ENCODE assay signal across 31 cellular contexts in genomic region chr20:46850896-46851295, GRCh38. TPM values are rescaled to one million over a fixed set of nuclear protein-coding genes. Genes with fewer than 3 reads are reported as not detected.
"Had no signal": no experiment of that assay in that cellular context is flagged by ENCODE, and none has a peak within 500 bp of the region (broad histone marks: within the 10 kb centered on the region; RNA-seq: fewer than 3 reads in every experiment).

No MANE protein-coding gene starts in this region.

- H3K4me1 Mint-ChIP-seq: immature natural killer cell; memory B cell; naive thymus-derived CD4-positive, alpha-beta T cell; stimulated activated memory B cell treated with anti-CD40 and anti-IgM and Interleukin-4, amounts not matched to agents 10 μg/mL and 1 μg/mL and 100 μg/mL, for 72 hours; stimulated activated naive CD8-positive, alpha-beta T cell treated with anti-CD3 and anti-CD28 coated beads, Interleukin-15, amount 100 ng/mL, for 72 hours had no signal

- H3K4me2 ChIP-seq: smooth muscle cell had no signal

- H3K27ac Mint-ChIP-seq: immature natural killer cell; memory B cell; naive thymus-derived CD4-positive, alpha-beta T cell; natural killer cell treated with Interleukin-12 subunit alpha and Interleukin-12 subunit beta and Interleukin-15 and Interleukin-18, amount 100 ng/mL, for 72 hours; stimulated activated memory B cell treated with anti-CD40 and anti-IgM and Interleukin-4, amounts not matched to agents 10 μg/mL and 1 μg/mL and 100 μg/mL, for 72 hours; stimulated activated naive CD8-positive, alpha-beta T cell treated with anti-CD3 and anti-CD28 coated beads, Interleukin-15, amount 100 ng/mL, for 72 hours had no signal

- H3K36me3 Mint-ChIP-seq: immature natural killer cell; memory B cell; natural killer cell treated with Interleukin-12 subunit alpha and Interleukin-12 subunit beta and Interleukin-15 and Interleukin-18, amount 100 ng/mL, for 72 hours; stimulated activated memory B cell treated with anti-CD40 and anti-IgM and Interleukin-4, amounts not matched to agents 10 μg/mL and 1 μg/mL and 100 μg/mL, for 72 hours had no signal

- ATAC-seq: heart right ventricle; naive thymus-derived CD4-positive, alpha-beta T cell; natural killer cell treated with Interleukin-12 subunit alpha and Interleukin-12 subunit beta and Interleukin-15 and Interleukin-18, amount 100 ng/mL, for 72 hours; psoas muscle; stimulated activated memory B cell treated with anti-CD40 and anti-IgM and Interleukin-4, amounts not matched to agents 10 μg/mL and 1 μg/mL and 100 μg/mL, for 72 hours; stimulated activated naive CD8-positive, alpha-beta T cell treated with anti-CD3 and anti-CD28 coated beads, Interleukin-15, amount 100 ng/mL, for 72 hours had no signal

- H3K36me3 ChIP-seq: heart right ventricle, left ventricle myocardium inferior, neutrophil, tibial nerve, upper lobe of left lung, vagina had no signal

- H3K4me1 ChIP-seq: heart right ventricle, left ventricle myocardium inferior, parathyroid adenoma, psoas muscle, tibial nerve, upper lobe of left lung, vagina had no signal

- FAIRE-seq: islet of Langerhans, kidney had no signal

- H3K9ac ChIP-seq: parathyroid adenoma had no signal

- H3K9me3 Mint-ChIP-seq: immature natural killer cell; natural killer cell treated with Interleukin-12 subunit alpha and Interleukin-12 subunit beta and Interleukin-15 and Interleukin-18, amount 100 ng/mL, for 72 hours; neural crest cell; stimulated activated naive CD8-positive, alpha-beta T cell treated with anti-CD3 and anti-CD28 coated beads, Interleukin-15, amount 100 ng/mL, for 72 hours had no signal

- DNase-seq: heart right ventricle; hippocampal formation; immature natural killer cell; kidney; left ventricle myocardium inferior; midbrain; naive thymus-derived CD4-positive, alpha-beta T cell; occipital lobe; psoas muscle; stimulated activated CD4-positive, alpha-beta T cell treated with anti-CD3 and anti-CD28 coated beads, Interleukin-1b, Interleukin-23, amount 100 ng/mL, for 48 hours; stimulated activated CD4-positive, alpha-beta T cell treated with anti-CD3 and anti-CD28 coated beads, Interleukin-2, amount 100 ng/mL, for 48 hours; stimulated activated CD4-positive, alpha-beta T cell treated with anti-CD3 and anti-CD28 coated beads, Interleukin-4, amount 100 ng/mL, for 4 hours; stimulated activated CD8-positive, alpha-beta memory T cell treated with anti-CD3 and anti-CD28 coated beads, Interleukin-4, amount 100 ng/mL, for 48 hours; stimulated activated naive CD4-positive, alpha-beta T cell treated with Interleukin-2 at 50 U/mL for 16 hours; stimulated activated naive CD8-positive, alpha-beta T cell treated with anti-CD3 and anti-CD28 coated beads, Interleukin-15, amount 100 ng/mL, for 72 hours; substantia nigra; upper lobe of left lung had no signal

- H3K4me3 ChIP-seq: heart right ventricle, left ventricle myocardium inferior, mucosa of descending colon, psoas muscle, smooth muscle cell, tibial nerve, upper lobe of left lung, vagina had no signal

- H3K4me3 Mint-ChIP-seq: immature natural killer cell; memory B cell; naive thymus-derived CD4-positive, alpha-beta T cell; natural killer cell treated with Interleukin-12 subunit alpha and Interleukin-12 subunit beta and Interleukin-15 and Interleukin-18, amount 100 ng/mL, for 72 hours; neural crest cell; stimulated activated memory B cell treated with anti-CD40 and anti-IgM and Interleukin-4, amounts not matched to agents 10 μg/mL and 1 μg/mL and 100 μg/mL, for 72 hours; stimulated activated naive CD8-positive, alpha-beta T cell treated with anti-CD3 and anti-CD28 coated beads, Interleukin-15, amount 100 ng/mL, for 72 hours had no signal

- H2AFZ ChIP-seq: parathyroid adenoma had no signal

- H3K9me3 ChIP-seq: left ventricle myocardium inferior, mucosa of descending colon, neutrophil, psoas muscle, upper lobe of left lung, vagina had no signal

- H3K79me2 ChIP-seq: parathyroid adenoma had no signal

- H3K27me3 ChIP-seq: neutrophil, upper lobe of left lung, vagina had no signal

- H3K27ac ChIP-seq: heart right ventricle, left ventricle myocardium inferior, neutrophil, parathyroid adenoma, psoas muscle, tibial nerve, upper lobe of left lung, vagina had no signal

RNA-seq across cellular contexts. Expression of gene EYA2, which starts 43.7 kb away (rescaled TPM):
- total RNA-seq: lung microvascular endothelial cell, myocyte, osteocyte had no signal
- polyA plus RNA-seq: immature natural killer cell; naive thymus-derived CD4-positive, alpha-beta T cell had no signal
